Comparison of ENCODE assay signal across 1 cellular context in genomic region chr4:168487821-168488162, GRCh38.
TF ChIP-seq lines count a peak whose summit lies in the region.

No MANE protein-coding gene starts in this region.

TF ChIP-seq in WTC11, 78 proteins besides CTCF, POLR2A, EP300 and RAD21:
- TF ChIP-seq NFE2L1 (CRISPR knock-in tag; IDR thresholded peaks at IDR 0.05) (no peak), NR1H2 (CRISPR knock-in tag; IDR thresholded peaks at IDR 0.05) (no peak), NR3C1 (CRISPR knock-in tag; conservative IDR thresholded peaks at IDR 0.05; ENCODE audit: low read depth) (no peak), MAX (CRISPR knock-in tag; IDR thresholded peaks at IDR 0.05) (no peak), USF2 (CRISPR knock-in tag; IDR thresholded peaks at IDR 0.05) (no peak), EMX1 (CRISPR knock-in tag; IDR thresholded peaks at IDR 0.05) (no peak), NFATC4 (CRISPR knock-in tag; IDR thresholded peaks at IDR 0.05) (no peak), PRDM15 (CRISPR knock-in tag; IDR thresholded peaks at IDR 0.05) (no peak), SMAD3 (CRISPR knock-in tag; IDR thresholded peaks at IDR 0.05; ENCODE audit: borderline replicate concordance) (no peak), ZBTB21 (CRISPR knock-in tag; IDR thresholded peaks at IDR 0.05; ENCODE audit: borderline replicate concordance) (no peak), FOXP4 (CRISPR knock-in tag; IDR thresholded peaks at IDR 0.05) (no peak), SMAD4 (CRISPR knock-in tag; IDR thresholded peaks at IDR 0.05) (no peak), SP1 (CRISPR knock-in tag; conservative IDR thresholded peaks at IDR 0.05) (no peak), PREB (CRISPR knock-in tag; IDR thresholded peaks at IDR 0.05; ENCODE audit: borderline replicate concordance) (no peak), ZBTB43 (CRISPR knock-in tag; IDR thresholded peaks at IDR 0.05) (no peak), ZNF138 (CRISPR knock-in tag; conservative IDR thresholded peaks at IDR 0.05) (no peak), ARID4B (CRISPR knock-in tag; IDR thresholded peaks at IDR 0.05; ENCODE audit: borderline replicate concordance) (no peak), ELF4 (CRISPR knock-in tag; IDR thresholded peaks at IDR 0.05; ENCODE audit: low read depth) (no peak), ZSCAN18 (CRISPR knock-in tag; IDR thresholded peaks at IDR 0.05) (no peak)
